Comparison of ENCODE assay signal across 11 cellular contexts in the genomic region with DNA sequence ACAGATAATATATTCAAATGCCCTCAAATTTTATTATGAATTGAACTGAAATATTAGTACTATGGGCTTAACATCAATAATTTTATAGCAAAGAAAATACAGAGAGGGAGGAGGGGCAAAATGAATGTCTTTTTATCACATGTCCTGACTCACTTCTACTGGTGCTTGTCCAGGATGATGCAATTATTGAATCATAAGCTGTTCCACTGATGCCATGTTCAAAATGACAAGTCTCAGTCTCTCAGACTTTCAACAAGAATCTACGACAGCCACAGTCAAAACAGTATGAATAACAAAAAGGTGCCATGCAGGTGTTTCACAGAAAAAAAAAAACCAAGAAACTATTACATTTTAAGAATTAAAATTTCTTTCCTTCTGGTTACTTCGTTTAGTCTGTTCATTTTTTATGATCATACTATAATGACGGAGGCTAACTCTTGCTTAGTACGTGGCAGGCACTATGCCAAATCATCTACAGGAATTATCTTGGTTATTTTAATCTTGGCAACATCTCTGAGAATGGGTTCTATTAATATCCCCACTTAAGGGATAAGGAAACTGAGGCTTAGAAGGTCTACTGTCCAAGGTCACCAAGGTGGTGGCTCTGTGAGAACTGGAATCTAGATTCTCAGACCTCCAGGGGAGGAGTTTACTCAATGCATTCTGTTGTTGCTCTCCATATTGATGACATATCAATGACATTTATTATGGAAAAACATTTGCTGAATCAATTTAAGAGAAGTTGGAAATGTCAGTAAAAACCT.
A peak's percentile ranks its signal among the peaks of the same experiment; 100 is the strongest.
DNase-seq lines count a peak whose midpoint lies in the region; ATAC-seq, FAIRE-seq and TF ChIP-seq lines count a peak whose summit lies in the region.
"Had no signal": no experiment of that assay in that cellular context is flagged by ENCODE, and none has a peak within 500 bp of the region (broad histone marks: within the 10 kb centered on the region; RNA-seq: fewer than 3 reads in every experiment).

No MANE protein-coding gene starts in this region.

- TF ChIP-seq CTCF in IMR-90 (conservative IDR thresholded peaks at IDR 0.05; ENCODE audit: low read depth, low read length) (no peak), GM12878 (IDR thresholded peaks at IDR 0.05 in 2 of 3, conservative IDR thresholded peaks at IDR 0.05 in 1 of 3; ENCODE audit: control insufficient read depth in 2 of 3, extremely low read depth in 1 of 3, insufficient read depth in 1 of 3, low read depth in 3 of 3, low read length in 3 of 3) (no peak), HepG2 (CRISPR knock-in tag; IDR thresholded peaks at IDR 0.05) (no peak)

- DNase-seq in AG20443 (ENCODE audit: low spot score) (peak; percentile 28), IMR-90 (peak; percentile 84), GM12878 (ENCODE audit: low read depth, low spot score) (no peak), HepG2 (ENCODE audit: low spot score) (no peak), NCI-H1105 (lab: John Stamatoyannopoulos, UW) (no peak)
- DNase-seq: naive thymus-derived CD8-positive, alpha-beta T cell; NCI-H510A treated with DMSO at 0.1 percent for 48 hours had no signal

- no peak overlapping the region for H3K14ac ChIP-seq in IMR-90 (replicated peaks; ENCODE audit: low read depth, low read length)

- H2BK5ac ChIP-seq in IMR-90 (ENCODE audit: low read depth, low read length, poor library complexity, severe bottlenecking) = no peak overlapping the region

- ATAC-seq in IMR-90 (ENCODE audit: low read depth) (no peak), GM12878 (peak; percentile 52), HepG2 (no peak), HG03095 (IDR thresholded peaks at IDR 0.05; ENCODE audit: unreplicated experiment) (no peak), GM19324 (IDR thresholded peaks at IDR 0.05; ENCODE audit: low FRiP score, unreplicated experiment) (no peak), HG03565 (IDR thresholded peaks at IDR 0.05; ENCODE audit: unreplicated experiment) (no peak)
- ATAC-seq: naive thymus-derived CD8-positive, alpha-beta T cell had no signal

- H3K23ac ChIP-seq in IMR-90 (ENCODE audit: low read depth, low read length) = no peak overlapping the region

- no peaks in the 10 kb centered on the region for H3K9me3 ChIP-seq in IMR-90 (ENCODE audit: control insufficient read depth, insufficient read depth, low read length)
- no peaks in the 10 kb centered on the region; the same call in 2 of the 3 replicates for H3K9me3 ChIP-seq in GM12878 (replicated peaks; ENCODE audit: control insufficient read depth, insufficient read depth, low read length)
- no peaks in the 10 kb centered on the region for H3K9me3 ChIP-seq in HepG2 (ENCODE audit: low read length)

- in situ Hi-C loops in IMR-90 (cut with MboI; ENCODE audit: low sequenced_read_pairs) (no loop called here), GM12878 (cut with MboI) (no loop called here), HepG2 (cut with HindIII; ENCODE audit: extremely low pct_ligation_motif_present, low pct_unique_long_range_greater_than_20kb) (no loop called here)

- H2BK15ac ChIP-seq in IMR-90 (ENCODE audit: low read depth, low read length) = no peak overlapping the region

- WGBS in IMR-90 (ENCODE audit: extremely low coverage in 2 of 2, insufficient read length in 1 of 2), 2 experiments = no CpG with 5 or more reads among the region's 4 CpGs
- WGBS in GM12878 (ENCODE audit: insufficient coverage, insufficient replicate concordance, low lambda C conversion rate, missing lambda C conversion rate) = 74% methylated on average over 4 of the region's 4 CpGs
- 95% methylated on average over 4 of the region's 4 CpGs for WGBS in HepG2 (ENCODE audit: low lambda C conversion rate)

- no peak overlapping the region for H4K8ac ChIP-seq in IMR-90 (ENCODE audit: low read depth in 2 of 2, low read length in 2 of 2)

- BruUV-seq in IMR-90 (replicated peaks; lab: Mats Ljungman, UMichigan) (no TSS peak), GM12878 (replicated peaks; lab: Mats Ljungman, UMichigan) (no TSS peak), HepG2 (replicated peaks; lab: Mats Ljungman, UMichigan) (no TSS peak)

- no peak overlapping the region for H3K9ac ChIP-seq in IMR-90 (ENCODE audit: low read depth, low read length)
- H3K9ac ChIP-seq in GM12878 (ENCODE audit: control insufficient read depth, insufficient read depth, low read length) = no peak overlapping the region
- no peak overlapping the region for H3K9ac ChIP-seq in HepG2 (ENCODE audit: insufficient read depth, low read depth, low read length)

- H3K18ac ChIP-seq in IMR-90 (ENCODE audit: low read depth, low read length) = peak overlapping the region; percentile 61; the same call in 1 of the 2 replicates

- H2AK5ac ChIP-seq in IMR-90 (ENCODE audit: low read depth, low read length) = no peak overlapping the region

- FAIRE-seq in GM12878 (lab: Jason Lieb, UNC) = no peak
- FAIRE-seq in HepG2 (lab: Jason Lieb, UNC) = no peak
- FAIRE-seq: endometrium had no signal

- TF ChIP-seq POLR2A in IMR-90 (IDR thresholded peaks at IDR 0.05; ENCODE audit: low read depth, low read length) (no peak), GM12878 (IDR thresholded peaks at IDR 0.05; ENCODE audit: low read depth, low read length) (no peak), HepG2 (IDR thresholded peaks at IDR 0.05; ENCODE audit: insufficient read depth in 1 of 2, low read depth in 2 of 2, low read length in 2 of 2) (no peak)

- no peak overlapping the region for H3K56ac ChIP-seq in IMR-90 (ENCODE audit: extremely low read depth, insufficient read depth, low read length)

- H2BK120ac ChIP-seq in IMR-90 (ENCODE audit: low read depth, low read length) = no peak overlapping the region

- H3K4me1 ChIP-seq in IMR-90 (ENCODE audit: control insufficient read depth, insufficient read depth, low read length) (peaks cover 8% of the 10 kb centered on the region), GM12878 (ENCODE audit: control insufficient read depth, insufficient read depth, low read length) (peaks cover 5% of the 10 kb centered on the region; the same call in 1 of the 2 replicates), HepG2 (ENCODE audit: insufficient read depth, low read length) (peaks cover 5% of the 10 kb centered on the region)

- H2AK9ac ChIP-seq in IMR-90 (replicated peaks; ENCODE audit: low read depth, low read length, poor library complexity) = no peak overlapping the region

- H3K79me2 ChIP-seq in GM12878 (ENCODE audit: control insufficient read depth, insufficient read depth, low read length) = peaks cover 96% of the 10 kb centered on the region
- H3K79me2 ChIP-seq in HepG2 (ENCODE audit: insufficient read depth, low read length) = peaks cover 5% of the 10 kb centered on the region

- no peak for TF ChIP-seq EP300 in GM12878 (IDR thresholded peaks at IDR 0.05; ENCODE audit: borderline replicate concordance in 1 of 2, control insufficient read depth in 1 of 2, low read depth in 2 of 2, low read length in 2 of 2)
- TF ChIP-seq EP300 in HepG2 (IDR thresholded peaks at IDR 0.05; ENCODE audit: low read depth in 2 of 2, low read length in 2 of 2) = no peak
- TF ChIP-seq EP300 in HepG2 (CRISPR knock-in tag; IDR thresholded peaks at IDR 0.05; ENCODE audit: borderline replicate concordance) = no peak

- SMC1A ChIA-PET in GM12878 (lab: Charles Lee; ENCODE audit: uncharacterized antibody, unreplicated experiment) = interaction anchor here (0.9 to 1.2 kb wide), 3 partner anchors 8 to 222 kb away, joined by 3 read pairs; no protein-coding TSS in a partner anchor

- H3K4me2 ChIP-seq in IMR-90 (ENCODE audit: low read depth, low read length) = peak overlapping the region; percentile 29; the same call in 1 of the 2 replicates
- H3K4me2 ChIP-seq in GM12878 (ENCODE audit: control insufficient read depth, insufficient read depth) = no peak overlapping the region
- no peak overlapping the region for H3K4me2 ChIP-seq in HepG2 (ENCODE audit: low read depth, low read length)

- H4K20me1 ChIP-seq in IMR-90 (ENCODE audit: insufficient read depth, low read length) (peaks cover 33% of the 10 kb centered on the region; the same call in 1 of the 2 replicates), GM12878 (ENCODE audit: control insufficient read depth, insufficient read depth) (no peaks in the 10 kb centered on the region), HepG2 (ENCODE audit: insufficient read depth, low read length) (no peaks in the 10 kb centered on the region)

- no peak overlapping the region for H3K4ac ChIP-seq in IMR-90 (ENCODE audit: low read depth, low read length)

- RAD21 ChIA-PET in GM12878 (lab: Charles Lee; ENCODE audit: unreplicated experiment) = interaction anchor here (1.0 to 1.2 kb wide), 2 partner anchors 8 to 19 kb away, joined by 3 read pairs; no protein-coding TSS in a partner anchor

- CTCF ChIA-PET in IMR-90 (lab: Yijun Ruan, JAX) (interaction anchor here (0.6 kb wide), 1 partner anchor 13 kb away, joined by 3 read pairs; no protein-coding TSS in a partner anchor), GM12878 (lab: Yijun Ruan, JAX) (no interaction called here), HepG2 (lab: Yijun Ruan, JAX; ENCODE audit: low intra/inter-chr PET ratio, low total read pairs) (no interaction called here)

- H3K4me3 ChIP-seq in IMR-90 (ENCODE audit: insufficient read depth, low read depth, low read length) (no peak overlapping the region), GM12878 (no peak overlapping the region), HepG2 (replicated peaks in 1 of 3; ENCODE audit: insufficient read depth in 1 of 3, low read depth in 2 of 3, low read length in 3 of 3) (no peak overlapping the region)

- dilution Hi-C loops in IMR-90 (cut with HindIII; ENCODE audit: low sequenced_read_pairs, unreplicated experiment) = no loop called here

- H2AFZ ChIP-seq in IMR-90 (replicated peaks; ENCODE audit: low read length, poor library complexity) = no peak overlapping the region
- H2AFZ ChIP-seq in GM12878 (ENCODE audit: control insufficient read depth, low read depth, low read length) = no peak overlapping the region
- no peak overlapping the region for H2AFZ ChIP-seq in HepG2 (ENCODE audit: low read length)

- H3K27me3 ChIP-seq in IMR-90 (ENCODE audit: control insufficient read depth, insufficient read depth, low read length) (no peaks in the 10 kb centered on the region), GM12878 (replicated peaks in 1 of 2; ENCODE audit: control insufficient read depth in 2 of 2, insufficient read depth in 2 of 2, low read length in 1 of 2) (no peaks in the 10 kb centered on the region), HepG2 (ENCODE audit: control insufficient read depth in 1 of 2, insufficient read depth in 2 of 2, low read length in 2 of 2) (no peaks in the 10 kb centered on the region; a peak in 1 of 5 replicates)

- TF ChIP-seq RAD21 in IMR-90 (IDR thresholded peaks at IDR 0.05; ENCODE audit: low read length) (no peak), GM12878 (IDR thresholded peaks at IDR 0.05; ENCODE audit: insufficient read depth, low read depth, low read length) (no peak), HepG2 (CRISPR knock-in tag; IDR thresholded peaks at IDR 0.05) (no peak)

- intact Hi-C loops in IMR-90 (cut with micrococcal nuclease) = loop anchor here (2.0 kb wide), 1 partner anchor 13 kb away; no protein-coding TSS in a partner anchor
- intact Hi-C loops in GM12878 (cut with micrococcal nuclease; ENCODE audit: unreplicated experiment) = no loop called here
- intact Hi-C loops in HepG2 (cut with micrococcal nuclease; ENCODE audit: unreplicated experiment) = no loop called here

- H4K5ac ChIP-seq in IMR-90 (ENCODE audit: low read depth, low read length) = no peak overlapping the region

- H3K9me1 ChIP-seq in IMR-90 (ENCODE audit: insufficient read depth, low read length) = peaks cover 15% of the 10 kb centered on the region

- POLR2A ChIA-PET in IMR-90 (lab: Charles Lee; ENCODE audit: unreplicated experiment) = no interaction called here
- POLR2A ChIA-PET in GM12878 (lab: Charles Lee) = interaction anchor here (1.2 kb wide), 1 partner anchor 10 kb away, joined by 4 read pairs; no protein-coding TSS in a partner anchor
- POLR2A ChIA-PET in HepG2 (lab: Yijun Ruan, JAX) = no interaction called here

- H2BK20ac ChIP-seq in IMR-90 (ENCODE audit: low read depth, low read length) = no peak overlapping the region

- peaks cover 19 to 71% of the 10 kb centered on the region in 2 experiments for H3K79me1 ChIP-seq in IMR-90 (ENCODE audit: low read depth in 1 of 2, low read length in 2 of 2)

- H3K36me3 ChIP-seq in IMR-90 (ENCODE audit: control insufficient read depth, insufficient read depth, low read length) = no peaks in the 10 kb centered on the region; the same call in none of the 2 replicates
- peaks cover 3 to 16% of the 10 kb centered on the region in 2 experiments for H3K36me3 ChIP-seq in GM12878 (ENCODE audit: control insufficient read depth in 2 of 2, insufficient read depth in 2 of 2, low read length in 1 of 2)
- 0 out of 5 replicates have a peak, but pooled peaks cover 0 to 3% of the 10 kb centered on the region in 2 experiments for H3K36me3 ChIP-seq in HepG2 (replicated peaks in 1 of 2; ENCODE audit: control insufficient read depth in 1 of 2, insufficient read depth in 2 of 2, low read length in 2 of 2)

- H4K91ac ChIP-seq in IMR-90 (ENCODE audit: insufficient read depth, low read depth, low read length) = no peak overlapping the region

- H3K27ac ChIP-seq in IMR-90 (ENCODE audit: insufficient read depth, low read length) (no peak overlapping the region), GM12878 (ENCODE audit: control insufficient read depth, insufficient read depth) (no peak overlapping the region), HepG2 (ENCODE audit: extremely low read length, insufficient read depth, low read length) (no peak overlapping the region)

Comparison
In these comparisons a context has a peak if more than half of its experiments do, and no peak if none do; other contexts are left out.
1. DNase-seq: peak in AG20443 (single experiment) and IMR-90 (single experiment); none in GM12878 (single experiment), HepG2 (single experiment) and NCI-H1105 (single experiment).